Comparison of ENCODE assay signal across 13 cellular contexts in the genomic region with DNA sequence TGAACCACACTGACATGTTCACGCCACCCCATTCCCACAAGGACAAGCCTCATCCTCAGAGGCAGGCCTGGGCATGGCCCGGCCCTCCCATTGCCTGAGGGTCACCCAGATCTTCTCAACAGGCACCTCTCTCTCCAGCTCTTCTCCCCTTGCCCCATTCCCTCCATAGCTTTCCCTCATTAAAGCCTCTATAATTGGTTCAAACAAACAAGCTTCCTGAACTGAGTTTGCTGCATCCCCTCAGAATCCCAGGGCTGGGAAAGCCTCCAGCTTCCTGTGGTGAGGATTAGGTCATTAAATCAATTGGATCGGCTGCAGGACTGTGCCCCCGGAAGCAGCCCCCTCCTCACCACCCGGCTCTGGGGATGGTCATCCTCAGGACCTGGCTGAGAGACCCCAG. TPM values are rescaled to one million over a fixed set of nuclear protein-coding genes. Genes with fewer than 3 reads are reported as not detected.
DNase-seq lines count a peak whose midpoint lies in the region; ATAC-seq and TF ChIP-seq lines count a peak whose summit lies in the region.
"Had no signal": no experiment of that assay in that cellular context is flagged by ENCODE, and none has a peak within 500 bp of the region (broad histone marks: within the 10 kb centered on the region; RNA-seq: fewer than 3 reads in every experiment).

No MANE protein-coding gene starts in this region.

- H3K36me3 Mint-ChIP-seq in GM23338 (ENCODE audit: low read depth) (peaks cover 3% of the 10 kb centered on the region; the same call in 1 of the 3 replicates), endodermal cell (ENCODE audit: low read depth) (peaks cover 7% of the 10 kb centered on the region), progenitor cell of endocrine pancreas (ENCODE audit: insufficient read depth) (peaks cover 6% of the 10 kb centered on the region)
- H3K36me3 Mint-ChIP-seq: activated naive CD4-positive, alpha-beta T cell treated with anti-CD3 and anti-CD28 coated beads, Interleukin-2, amount 50 U/mL, for 24 hours had no signal

- H3K4me2 ChIP-seq in GM23338 (no peak overlapping the region), OCI-LY7 (ENCODE audit: low read length) (no peak overlapping the region)

- H3K9ac ChIP-seq in endodermal cell (ENCODE audit: extremely low read depth, low read length, poor library complexity, severe bottlenecking) = no peak overlapping the region

- no peak overlapping the region for H3K4me3 Mint-ChIP-seq in GM23338
- H3K4me3 Mint-ChIP-seq in endodermal cell = no peak overlapping the region
- H3K4me3 Mint-ChIP-seq in progenitor cell of endocrine pancreas (ENCODE audit: low read depth) = no peak overlapping the region
- H3K4me3 Mint-ChIP-seq: activated naive CD4-positive, alpha-beta T cell treated with anti-CD3 and anti-CD28 coated beads, Interleukin-2, amount 50 U/mL, for 24 hours; naive thymus-derived CD8-positive, alpha-beta T cell had no signal

- peaks cover 47% of the 10 kb centered on the region for H3K4me1 Mint-ChIP-seq in GM23338
- peaks cover 41% of the 10 kb centered on the region for H3K4me1 Mint-ChIP-seq in endodermal cell
- H3K4me1 Mint-ChIP-seq in progenitor cell of endocrine pancreas (ENCODE audit: low read depth) = peaks cover 22% of the 10 kb centered on the region

- CTCF ChIA-PET in OCI-LY7 (lab: Charles Lee; ENCODE audit: unreplicated experiment) = interaction anchor here (0.6 to 1.0 kb wide), 2 partner anchors 19 to 42 kb away, joined by 3 to 5 read pairs; no protein-coding TSS in a partner anchor

- TF ChIP-seq CTCF in GM23338 (conservative IDR thresholded peaks at IDR 0.05; ENCODE audit: low read depth in 2 of 2) (no peak), endodermal cell (conservative IDR thresholded peaks at IDR 0.05) (no peak), progenitor cell of endocrine pancreas (IDR thresholded peaks at IDR 0.05; ENCODE audit: unreplicated experiment) (no peak), OCI-LY7 (conservative IDR thresholded peaks at IDR 0.05; ENCODE audit: low read length) (no peak)

- intact Hi-C loops in OCI-LY7 (cut with micrococcal nuclease; ENCODE audit: unreplicated experiment) = no loop called here

- no peak overlapping the region for H2AFZ ChIP-seq in GM23338
- H2AFZ ChIP-seq in OCI-LY7 (ENCODE audit: low read length) = no peak overlapping the region

- H3K9me2 ChIP-seq in GM23338 (ENCODE audit: insufficient read depth) (no peaks in the 10 kb centered on the region), OCI-LY7 (ENCODE audit: insufficient read depth, low read length) (no peaks in the 10 kb centered on the region)

- H3K27me3 ChIP-seq in GM23338 (ENCODE audit: insufficient read depth) = no peaks in the 10 kb centered on the region
- H3K27me3 ChIP-seq in endodermal cell (ENCODE audit: control insufficient read depth, insufficient read depth, low read length, poor library complexity, severe bottlenecking) = no peaks in the 10 kb centered on the region
- H3K27me3 ChIP-seq: transverse colon had no signal

- H4K20me1 ChIP-seq in GM23338 (replicated peaks; ENCODE audit: insufficient read depth) = no peaks in the 10 kb centered on the region; the same call in 1 of the 2 replicates
- H4K20me1 ChIP-seq in OCI-LY7 (ENCODE audit: insufficient read depth, low read length) = no peaks in the 10 kb centered on the region

- H3K4me1 ChIP-seq in GM23338 (ENCODE audit: insufficient read depth) (peaks cover 13% of the 10 kb centered on the region; the same call in 1 of the 2 replicates), endodermal cell (ENCODE audit: control insufficient read depth, insufficient read depth, low read length) (peaks cover 11% of the 10 kb centered on the region), OCI-LY7 (ENCODE audit: insufficient read depth, low read length, poor library complexity, severe bottlenecking) (peaks cover 29% of the 10 kb centered on the region)

- ATAC-seq in GM23338 = no peak
- ATAC-seq: naive thymus-derived CD8-positive, alpha-beta T cell had no signal

- peaks cover 15% of the 10 kb centered on the region for H3K27me3 Mint-ChIP-seq in GM23338 (ENCODE audit: insufficient read depth, low read depth, poor library complexity)
- no peaks in the 10 kb centered on the region for H3K27me3 Mint-ChIP-seq in endodermal cell (ENCODE audit: insufficient read depth)
- H3K27me3 Mint-ChIP-seq in progenitor cell of endocrine pancreas = no peaks in the 10 kb centered on the region
- H3K27me3 Mint-ChIP-seq: activated naive CD4-positive, alpha-beta T cell treated with anti-CD3 and anti-CD28 coated beads, Interleukin-2, amount 50 U/mL, for 24 hours; naive thymus-derived CD8-positive, alpha-beta T cell had no signal

- DNase-seq in GM23338 (ENCODE audit: low spot score) (no peak), NCI-H69 (lab: John Stamatoyannopoulos, UW) (peak; percentile 91), endodermal cell (no peak), progenitor cell of endocrine pancreas (ENCODE audit: low spot score, unreplicated experiment) (no peak), NCI-H526 (lab: John Stamatoyannopoulos, UW) (no peak), OCI-LY7 (ENCODE audit: low spot score) (no peak), Ammon's horn (ENCODE audit: low spot score) (no peak)
- no peak for DNase-seq in NK-92 treated with Interleukin-12 subunit alpha and Interleukin-12 subunit beta, amount 100 ng/mL, for 24 hours (lab: John Stamatoyannopoulos, UW)
- DNase-seq: activated CD4-positive, CD25-positive, alpha-beta regulatory T cell; naive thymus-derived CD8-positive, alpha-beta T cell; stimulated activated CD4-positive, alpha-beta T cell treated with anti-CD3 and anti-CD28 coated beads, Interleukin-2, amount 100 ng/mL, for 48 hours; transverse colon had no signal

- H3K27ac ChIP-seq in GM23338 (ENCODE audit: low read depth) (no peak overlapping the region), endodermal cell (ENCODE audit: low read depth, low read length) (peak overlapping the region; percentile 55), OCI-LY7 (ENCODE audit: low read depth, low read length, poor library complexity, severe bottlenecking) (no peak overlapping the region)

- POLR2A ChIA-PET in OCI-LY7 (lab: Charles Lee) = interaction anchor here (0.9 to 1.6 kb wide), 2 partner anchors 13 to 19 kb away, joined by 3 read pairs; a partner anchor contains a TSS

- no peaks in the 10 kb centered on the region for H3K9me3 Mint-ChIP-seq in GM23338
- H3K9me3 Mint-ChIP-seq in endodermal cell = no peaks in the 10 kb centered on the region
- no peaks in the 10 kb centered on the region for H3K9me3 Mint-ChIP-seq in progenitor cell of endocrine pancreas (ENCODE audit: low read depth)
- H3K9me3 Mint-ChIP-seq: activated naive CD4-positive, alpha-beta T cell treated with anti-CD3 and anti-CD28 coated beads, Interleukin-2, amount 50 U/mL, for 24 hours; naive thymus-derived CD8-positive, alpha-beta T cell had no signal

- 74 to 79% methylated on average over 5 of the region's 5 CpGs for WGBS in endodermal cell (ENCODE audit: insufficient coverage in 1 of 2, insufficient read length in 1 of 2), 2 experiments

- BruUV-seq in OCI-LY7 (replicated peaks; lab: Mats Ljungman, UMichigan) = no TSS peak

- peaks cover 8% of the 10 kb centered on the region for H3F3A ChIP-seq in GM23338 (replicated peaks; ENCODE audit: low read depth)

- H3K4me3 ChIP-seq in GM23338 (no peak overlapping the region), endodermal cell (ENCODE audit: low read length) (no peak overlapping the region), OCI-LY7 (ENCODE audit: low read depth, low read length, poor library complexity, severe bottlenecking) (no peak overlapping the region)
- H3K4me3 ChIP-seq: transverse colon had no signal

- H3K79me2 ChIP-seq in GM23338 (replicated peaks; ENCODE audit: insufficient read depth) (no peaks in the 10 kb centered on the region), OCI-LY7 (ENCODE audit: insufficient read depth, low read depth, low read length) (no peaks in the 10 kb centered on the region)

- H3K9me3 ChIP-seq in endodermal cell (ENCODE audit: control insufficient read depth, low read length) (no peaks in the 10 kb centered on the region), OCI-LY7 (ENCODE audit: low read length) (no peaks in the 10 kb centered on the region)
- H3K9me3 ChIP-seq: transverse colon had no signal

- H3K36me3 ChIP-seq in GM23338 (ENCODE audit: insufficient read depth) = no peaks in the 10 kb centered on the region; the same call in 1 of the 2 replicates
- H3K36me3 ChIP-seq in endodermal cell (ENCODE audit: control insufficient read depth, insufficient read depth, low read length) = no peaks in the 10 kb centered on the region
- no peaks in the 10 kb centered on the region for H3K36me3 ChIP-seq in OCI-LY7 (ENCODE audit: insufficient read depth, low read length)
- H3K36me3 ChIP-seq: transverse colon had no signal

- H3K27ac Mint-ChIP-seq in GM23338 (peak overlapping the region; percentile 24; the same call in 1 of the 2 replicates), endodermal cell (no peak overlapping the region), progenitor cell of endocrine pancreas (peak overlapping the region; percentile 77)
- H3K27ac Mint-ChIP-seq: activated naive CD4-positive, alpha-beta T cell treated with anti-CD3 and anti-CD28 coated beads, Interleukin-2, amount 50 U/mL, for 24 hours had no signal

TF ChIP-seq in GM23338, 12 proteins besides CTCF, POLR2A, EP300 and RAD21 (continues in another document):
- TF ChIP-seq JUNB (IDR thresholded peaks at IDR 0.05; ENCODE audit: unreplicated experiment) = no peak

RNA-seq across cellular contexts. Expression of a gene that starts 18.9 kb away (rescaled TPM):
- total RNA-seq in GM23338 (2014; rRNA removed; shearing (Covaris generic)) = 50.8 and 55.1 TPM in 2 replicates
- polyA plus RNA-seq in GM23338 (2016; fragmentation: Nextera tagmentation; extraction: Ambion mirVana) = 30.2 and 30.3 TPM in 2 replicates
- total RNA-seq in endodermal cell (10 to 100 TPM; 65.0 to 69.5 TPM), progenitor cell of endocrine pancreas (74.9 and 79.9 TPM in 2 replicates), OCI-LY7 (2022) (17.4 and 21.3 TPM in 2 replicates)
- polyA plus RNA-seq in endodermal cell (2013, experiment 1 of 2) = 64.0 TPM
- polyA plus RNA-seq in endodermal cell (2013, experiment 2 of 2) = 59.8 TPM
- total RNA-seq in OCI-LY7 (2014; rRNA removed; shearing (Covaris generic)) = 9.6 and 14.7 TPM in 2 replicates

RNA-seq across cellular contexts. Expression of a gene that starts 52.0 kb away (rescaled TPM):
- total RNA-seq in GM23338 (2014; rRNA removed; shearing (Covaris generic)) = 14.8 and 19.4 TPM in 2 replicates
- 22.3 and 23.5 TPM in 2 replicates for polyA plus RNA-seq in GM23338 (2016; fragmentation: Nextera tagmentation; extraction: Ambion mirVana)
- total RNA-seq in endodermal cell = 10 to 100 TPM; 27.7 to 40.0 TPM
- polyA plus RNA-seq in endodermal cell (2013, experiment 1 of 2) = 35.3 TPM
- 36.4 TPM for polyA plus RNA-seq in endodermal cell (2013, experiment 2 of 2)
- 32.9 and 37.0 TPM in 2 replicates for total RNA-seq in progenitor cell of endocrine pancreas
- total RNA-seq in OCI-LY7 (2014; rRNA removed; shearing (Covaris generic)) = 19.1 and 29.3 TPM in 2 replicates
- 28.1 and 31.4 TPM in 2 replicates for total RNA-seq in OCI-LY7 (2022)

RNA-seq across cellular contexts. Expression of a gene that starts 52.1 kb away (rescaled TPM):
- 2.1 and 2.5 TPM in 2 replicates for total RNA-seq in GM23338 (2014; rRNA removed; shearing (Covaris generic))
- polyA plus RNA-seq in GM23338 (2016; fragmentation: Nextera tagmentation; extraction: Ambion mirVana) = 2.8 and 3.9 TPM in 2 replicates
- 1 to 10 TPM; 5.4 to 7.9 TPM for total RNA-seq in endodermal cell
- polyA plus RNA-seq in endodermal cell (2013, experiment 1 of 2) = 7.5 TPM
- polyA plus RNA-seq in endodermal cell (2013, experiment 2 of 2) = 8.7 TPM
- 10.1 and 11.0 TPM in 2 replicates for total RNA-seq in progenitor cell of endocrine pancreas
- 3.8 and 5.4 TPM in 2 replicates for total RNA-seq in OCI-LY7 (2014; rRNA removed; shearing (Covaris generic))
- 6.5 and 7.0 TPM in 2 replicates for total RNA-seq in OCI-LY7 (2022)
